Comparison of ENCODE assay signal across 8 cellular contexts in genomic region chr1:232952514-232953175, GRCh38. TPM values are rescaled to one million over a fixed set of nuclear protein-coding genes. Genes with fewer than 3 reads are reported as not detected.
DNase-seq lines count a peak whose midpoint lies in the region; ATAC-seq, FAIRE-seq and TF ChIP-seq lines count a peak whose summit lies in the region.

No MANE protein-coding gene starts in this region.

- H3K27ac ChIP-seq in liver (ENCODE audit: low read depth in 1 of 2, low read length in 2 of 2) (no peak overlapping the region), upper lobe of right lung (no peak overlapping the region)

- TF ChIP-seq RAD21 in liver (IDR thresholded peaks at IDR 0.05) = peak; percentile 73 to 84

- FAIRE-seq in bronchial epithelial cell (lab: Jason Lieb, UNC) = peak; percentile 75

- WGBS in liver = 87% methylated on average over 1 of the region's 1 CpG

- H3K9ac ChIP-seq in liver (ENCODE audit: low read depth in 1 of 2, low read length in 2 of 2) = no peak overlapping the region

- H3K4me1 ChIP-seq in liver (ENCODE audit: control insufficient read depth in 4 of 4, insufficient read depth in 4 of 4, low read length in 3 of 4) (peaks cover 0 to 13% (median 10%) of the 10 kb centered on the region in 4 donors), upper lobe of right lung (peaks cover 15% of the 10 kb centered on the region)

- H3K27me3 ChIP-seq in bronchial epithelial cell (ENCODE audit: control insufficient read depth, insufficient read depth, low read length) (no peaks in the 10 kb centered on the region), liver (ENCODE audit: control insufficient read depth in 4 of 4, insufficient read depth in 4 of 4, low read length in 3 of 4) (no peaks in the 10 kb centered on the region), upper lobe of right lung (no peaks in the 10 kb centered on the region)

- no peak overlapping the region for H3K4me3 ChIP-seq in bronchial epithelial cell (ENCODE audit: low read depth, low read length)
- H3K4me3 ChIP-seq in liver (ENCODE audit: low read depth in 1 of 3, low read length in 3 of 3) = no peak overlapping the region
- H3K4me3 ChIP-seq in upper lobe of right lung = no peak overlapping the region

- TF ChIP-seq CTCF in bronchial epithelial cell (IDR thresholded peaks at IDR 0.05; ENCODE audit: insufficient read depth, low read length, severe bottlenecking) (peak; percentile 86), liver (IDR thresholded peaks at IDR 0.05; ENCODE audit: low read depth, low read length, missing input control) (peak; percentile 69), upper lobe of right lung (IDR thresholded peaks at IDR 0.05) (peak; percentile 70)

- intact Hi-C loops in upper lobe of right lung (cut with DNase I) = no loop called here

- H3K9me3 ChIP-seq in liver (ENCODE audit: control insufficient read depth in 4 of 4, low read length in 3 of 4) (no peaks in the 10 kb centered on the region), upper lobe of right lung (no peaks in the 10 kb centered on the region)

- DNase-seq in activated naive CD4-positive, alpha-beta T cell treated with Interleukin-2 at 50 U/mL for 16 hours = peak; percentile 28
- no peak for DNase-seq in activated naive CD4-positive, alpha-beta T cell (lab: John Stamatoyannopoulos, UW)
- DNase-seq in HuH-7 (ENCODE audit: low spot score) (peak; percentile 86), SHP77 treated with DMSO at 0.1 percent for 48 hours (lab: John Stamatoyannopoulos, UW) (peak; percentile 51), bronchial epithelial cell (ENCODE audit: low read depth) (peak; percentile 86), upper lobe of right lung (no peak)

- H3K36me3 ChIP-seq in bronchial epithelial cell (ENCODE audit: control insufficient read depth, insufficient read depth, low read length) (peaks cover 2% of the 10 kb centered on the region), liver (ENCODE audit: control insufficient read depth in 4 of 4, insufficient read depth in 3 of 4, low read depth in 1 of 4, low read length in 3 of 4) (peaks cover 0 to 9% (median 5%) of the 10 kb centered on the region in 4 donors), upper lobe of right lung (peaks cover 10% of the 10 kb centered on the region)

- ATAC-seq in GM21825 (IDR thresholded peaks at IDR 0.05; ENCODE audit: unreplicated experiment) (peak; percentile 47), upper lobe of right lung (peak; percentile 67)

TF ChIP-seq in liver, 16 proteins besides CTCF, POLR2A, EP300 and RAD21:
- TF ChIP-seq REST (IDR thresholded peaks at IDR 0.05) (no peak), NR2F2 (IDR thresholded peaks at IDR 0.05) (no peak), ATF3 (IDR thresholded peaks at IDR 0.05) (no peak), SP1 (IDR thresholded peaks at IDR 0.05) (no peak), TAF1 (conservative IDR thresholded peaks at IDR 0.05) (no peak), RXRA (IDR thresholded peaks at IDR 0.05) (no peak), GABPA (IDR thresholded peaks at IDR 0.05 in 1 of 2, conservative IDR thresholded peaks at IDR 0.05 in 1 of 2) (no peak), ZBTB33 (IDR thresholded peaks at IDR 0.05) (no peak), EGR1 (IDR thresholded peaks at IDR 0.05; ENCODE audit: low read depth in 2 of 2) (no peak), MAX (IDR thresholded peaks at IDR 0.05) (no peak), FOXA2 (IDR thresholded peaks at IDR 0.05) (no peak), HNF4G (IDR thresholded peaks at IDR 0.05) (no peak), YY1 (IDR thresholded peaks at IDR 0.05) (no peak), HNF4A (conservative IDR thresholded peaks at IDR 0.05) (no peak), FOXA1 (IDR thresholded peaks at IDR 0.05) (no peak), JUND (IDR thresholded peaks at IDR 0.05) (no peak)

RNA-seq across cellular contexts. Expression of gene NTPCR, which starts 2.2 kb away (rescaled TPM):
- total RNA-seq in bronchial epithelial cell = 11.6 and 13.4 TPM in 2 replicates
- total RNA-seq in liver = 1 to 10 TPM; 7.2 to 9.4 TPM
- polyA plus RNA-seq in liver = 10 to 100 TPM; 29.1 to 37.2 TPM
- total RNA-seq in upper lobe of right lung = 28.7 TPM

Comparison
In these comparisons a context has a peak if more than half of its experiments do, and no peak if none do; other contexts are left out.
1. DNase-seq: peak in activated naive CD4-positive, alpha-beta T cell treated with Interleukin-2 at 50 U/mL for 16 hours (single experiment), HuH-7 (single experiment), SHP77 treated with DMSO at 0.1 percent for 48 hours (single experiment) and bronchial epithelial cell (single experiment); none in activated naive CD4-positive, alpha-beta T cell (0 of 4) and upper lobe of right lung (single experiment).
2. Peak in every context shown above with its lines, with median percentiles within 50 percentile points of each other: CTCF ChIP-seq.